ENCODE assay signal across 13 cellular contexts in the genomic region with DNA sequence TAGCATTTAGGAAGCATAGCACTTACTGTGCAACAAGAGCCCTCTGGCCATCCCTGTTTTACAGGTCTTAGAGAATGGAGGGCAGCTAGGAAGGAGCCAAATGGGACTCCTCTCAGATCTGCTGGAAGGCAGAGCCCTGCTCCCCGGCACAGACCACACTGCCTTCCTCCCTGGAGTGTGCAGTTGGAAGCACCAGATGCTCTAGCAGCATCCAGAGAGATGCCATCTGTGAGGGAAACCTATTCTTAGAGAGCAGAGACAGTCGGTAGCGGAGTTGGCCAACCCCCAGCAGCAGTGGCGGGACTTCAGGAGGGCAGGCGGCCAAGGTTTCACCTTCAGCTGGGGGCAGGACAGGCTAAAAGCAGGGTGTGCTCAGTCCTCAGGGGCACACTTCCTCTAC. TPM values are rescaled to one million over a fixed set of nuclear protein-coding genes. Genes with fewer than 3 reads are reported as not detected.
DNase-seq lines count a peak whose midpoint lies in the region; ATAC-seq and TF ChIP-seq lines count a peak whose summit lies in the region.
"Had no signal": no experiment of that assay in that cellular context is flagged by ENCODE, and none has a peak within 500 bp of the region (broad histone marks: within the 10 kb centered on the region; RNA-seq: fewer than 3 reads in every experiment).

No MANE protein-coding gene starts in this region.

- DNase-seq in NCI-H1105 (lab: John Stamatoyannopoulos, UW) (peak; percentile 50), NCI-H69 (lab: John Stamatoyannopoulos, UW) (peak; percentile 91), cardiac septum (ENCODE audit: low spot score) (peak; percentile 82), psoas muscle (peak in 1 of 2 donors; percentile 68), kidney glomerular epithelial cell (lab: John Stamatoyannopoulos, UW) (no peak)
- no peak for DNase-seq in stimulated activated CD4-positive, alpha-beta T cell treated with anti-CD3 and anti-CD28 coated beads, Interleukin-2, amount 100 ng/mL, for 48 hours
- no peak for DNase-seq in activated T-cell treated with anti-CD3 and anti-CD28 coated beads, Interleukin-2, amount 50 U/mL, for 48 hours
- DNase-seq: activated CD4-positive, alpha-beta T cell treated with anti-CD3 and anti-CD28 coated beads for 1 hour; activated T-cell treated with anti-CD3 and anti-CD28 coated beads for 4 hours; islet precursor cell; NCI-H146; transverse colon had no signal

- no peaks in the 10 kb centered on the region for H3K4me1 ChIP-seq in psoas muscle
- H3K4me1 ChIP-seq: prostate gland, transverse colon had no signal

- no peak for TF ChIP-seq CTCF in psoas muscle (IDR thresholded peaks at IDR 0.05)

- ATAC-seq in psoas muscle = peak; percentile 67 to 87 (median 76)

- no peaks in the 10 kb centered on the region for H3K27me3 ChIP-seq in psoas muscle (ENCODE audit: insufficient read depth in 3 of 3, low read length in 2 of 3)
- H3K27me3 ChIP-seq: transverse colon had no signal

- H3K9me3 ChIP-seq in psoas muscle = no peaks in the 10 kb centered on the region
- H3K9me3 ChIP-seq: prostate gland, transverse colon had no signal

- intact Hi-C loops in cardiac septum (cut with DNase I) (no loop called here), psoas muscle (cut with DNase I) (no loop called here)

- no peak overlapping the region for H3K27ac ChIP-seq in psoas muscle
- H3K27ac ChIP-seq: prostate gland, transverse colon had no signal

- 18 to 21% (median 21%) methylated on average over 5 of the region's 5 CpGs for WGBS in psoas muscle, 3 donors

- H3K36me3 ChIP-seq in psoas muscle (ENCODE audit: insufficient read depth in 1 of 2, low read depth in 1 of 2) = peaks cover 0 to 19% of the 10 kb centered on the region in 2 donors
- H3K36me3 ChIP-seq: prostate gland, transverse colon had no signal

- H3K4me3 ChIP-seq in psoas muscle = no peak overlapping the region
- H3K4me3 ChIP-seq: prostate gland, transverse colon had no signal

RNA-seq across cellular contexts. Expression of gene E2F1, which starts 16.7 kb away (rescaled TPM):
- total RNA-seq in cardiac septum (2.3 TPM), psoas muscle (1 to 10 TPM in 2 of 4 donors, under 1 TPM in 2; 0.73 to 1.3 (median 0.94) TPM)
- polyA plus RNA-seq in psoas muscle = 1 to 10 TPM in 1 of 3 donors, under 1 TPM in 2; 0.79 to 6.5 (median 0.84) TPM

RNA-seq across cellular contexts. Expression of gene PXMP4, which starts 17.2 kb away (rescaled TPM):
- total RNA-seq in cardiac septum = 8.9 TPM
- 10 to 100 TPM in 1 of 4 donors, 1 to 10 TPM in 3; 4.2 to 10.6 (median 5.1) TPM for total RNA-seq in psoas muscle
- 1 to 10 TPM; 1.9 to 6.0 (median 3.4) TPM for polyA plus RNA-seq in psoas muscle

RNA-seq across cellular contexts. Expression of gene NECAB3, which starts 28.6 kb away (rescaled TPM):
- total RNA-seq in cardiac septum (77.0 TPM), psoas muscle (10 to 100 TPM; 57.9 to 98.0 (median 77.3) TPM)
- 10 to 100 TPM; 37.8 to 72.0 (median 63.7) TPM for polyA plus RNA-seq in psoas muscle

RNA-seq across cellular contexts. Expression of gene ZNF341, which starts 28.9 kb away (rescaled TPM):
- total RNA-seq in cardiac septum (1.3 TPM), psoas muscle (1 to 10 TPM; 1.3 to 2.4 (median 1.5) TPM)
- polyA plus RNA-seq in psoas muscle = 1 to 10 TPM; 1.5 to 3.0 (median 2.5) TPM

RNA-seq across cellular contexts. Expression of gene ACTL10, which starts 36.1 kb away (rescaled TPM):
- 0.46 TPM for total RNA-seq in cardiac septum
- total RNA-seq in psoas muscle = under 1 TPM in 3 of 4 donors, not detected in 1; 0.27 to 0.42 (median 0.37) TPM
- polyA plus RNA-seq in psoas muscle = under 1 TPM; 0.04 to 0.74 (median 0.42) TPM

Comparison
In these comparisons a context has a peak if more than half of its experiments do, and no peak if none do; other contexts are left out.
1. DNase-seq: peak in NCI-H1105 (single experiment), NCI-H69 (single experiment) and cardiac septum (single experiment); none in stimulated activated CD4-positive, alpha-beta T cell treated with anti-CD3 and anti-CD28 coated beads, Interleukin-2, amount 100 ng/mL, for 48 hours (0 of 2), activated T-cell treated with anti-CD3 and anti-CD28 coated beads, Interleukin-2, amount 50 U/mL, for 48 hours (0 of 2) and kidney glomerular epithelial cell (single experiment).